Comparison of ENCODE assay signal across 1 cellular context in the genomic region with DNA sequence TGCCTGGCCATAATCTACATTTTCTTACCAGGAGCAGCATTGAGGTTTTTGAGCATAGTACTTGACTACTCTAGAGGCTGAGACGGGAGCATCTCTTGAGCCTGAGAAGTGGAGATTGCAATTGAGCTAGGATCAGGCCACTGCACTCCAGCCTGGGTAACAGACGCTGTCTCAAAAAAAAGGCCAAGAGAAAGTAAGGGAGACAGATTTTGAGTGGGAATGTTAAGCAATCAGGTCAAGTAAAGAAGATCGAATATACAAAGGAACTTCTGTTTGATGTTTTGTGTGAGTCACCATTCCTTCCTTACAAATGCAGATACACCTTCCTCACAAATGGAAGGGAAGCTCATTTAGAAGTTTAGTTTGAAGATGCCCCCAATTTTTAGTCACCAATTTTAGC.
TF ChIP-seq lines count a peak whose summit lies in the region.

No MANE protein-coding gene starts in this region.

TF ChIP-seq in HCT116, 20 proteins besides CTCF, POLR2A, EP300 and RAD21 (continued from another document):
- TF ChIP-seq, protein P1, sequence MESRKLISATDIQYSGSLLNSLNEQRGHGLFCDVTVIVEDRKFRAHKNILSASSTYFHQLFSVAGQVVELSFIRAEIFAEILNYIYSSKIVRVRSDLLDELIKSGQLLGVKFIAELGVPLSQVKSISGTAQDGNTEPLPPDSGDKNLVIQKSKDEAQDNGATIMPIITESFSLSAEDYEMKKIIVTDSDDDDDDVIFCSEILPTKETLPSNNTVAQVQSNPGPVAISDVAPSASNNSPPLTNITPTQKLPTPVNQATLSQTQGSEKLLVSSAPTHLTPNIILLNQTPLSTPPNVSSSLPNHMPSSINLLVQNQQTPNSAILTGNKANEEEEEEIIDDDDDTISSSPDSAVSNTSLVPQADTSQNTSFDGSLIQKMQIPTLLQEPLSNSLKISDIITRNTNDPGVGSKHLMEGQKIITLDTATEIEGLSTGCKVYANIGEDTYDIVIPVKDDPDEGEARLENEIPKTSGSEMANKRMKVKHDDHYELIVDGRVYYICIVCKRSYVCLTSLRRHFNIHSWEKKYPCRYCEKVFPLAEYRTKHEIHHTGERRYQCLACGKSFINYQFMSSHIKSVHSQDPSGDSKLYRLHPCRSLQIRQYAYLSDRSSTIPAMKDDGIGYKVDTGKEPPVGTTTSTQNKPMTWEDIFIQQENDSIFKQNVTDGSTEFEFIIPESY (IDR thresholded peaks at IDR 0.05; ENCODE audit: extremely low read depth, insufficient replicate concordance, low read length) = no peak
- TF ChIP-seq FOSL1 (IDR thresholded peaks at IDR 0.05; ENCODE audit: low read depth) (no peak), TCF7L2 (IDR thresholded peaks at IDR 0.05; ENCODE audit: borderline replicate concordance, extremely low read depth, insufficient read depth, insufficient read length) (no peak), EZH2phosphoT487 (IDR thresholded peaks at IDR 0.05; ENCODE audit: borderline replicate concordance) (no peak), EGR1 (IDR thresholded peaks at IDR 0.05; ENCODE audit: low read depth) (no peak), ZFX (IDR thresholded peaks at IDR 0.05) (no peak), POLR2AphosphoS5 (IDR thresholded peaks at IDR 0.05; ENCODE audit: low read depth, low read length) (no peak), ZNF274 (IDR thresholded peaks at IDR 0.05; ENCODE audit: low read depth, low read length) (no peak), SP1 (IDR thresholded peaks at IDR 0.05; ENCODE audit: low read depth) (no peak), EZH2 (IDR thresholded peaks at IDR 0.05) (no peak), JUND (IDR thresholded peaks at IDR 0.05) (no peak), SIN3A (IDR thresholded peaks at IDR 0.05; ENCODE audit: low read depth) (no peak), CEBPB (IDR thresholded peaks at IDR 0.05; ENCODE audit: low read depth) (no peak), ELF1 (IDR thresholded peaks at IDR 0.05; ENCODE audit: borderline replicate concordance, low read depth) (no peak)
- TF ChIP-seq, protein P2, sequence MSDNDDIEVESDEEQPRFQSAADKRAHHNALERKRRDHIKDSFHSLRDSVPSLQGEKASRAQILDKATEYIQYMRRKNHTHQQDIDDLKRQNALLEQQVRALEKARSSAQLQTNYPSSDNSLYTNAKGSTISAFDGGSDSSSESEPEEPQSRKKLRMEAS (IDR thresholded peaks at IDR 0.05) = no peak
